Comparison of ENCODE assay signal across 12 cellular contexts in genomic region chr16:28865722-28866453, GRCh38. TPM values are rescaled to one million over a fixed set of nuclear protein-coding genes. Genes with fewer than 3 reads are reported as not detected.
A peak's percentile ranks its signal among the peaks of the same experiment; 100 is the strongest.
DNase-seq lines count a peak whose midpoint lies in the region; ATAC-seq and TF ChIP-seq lines count a peak whose summit lies in the region.
"Had no signal": no experiment of that assay in that cellular context is flagged by ENCODE, and none has a peak within 500 bp of the region (broad histone marks: within the 10 kb centered on the region; RNA-seq: fewer than 3 reads in every experiment).

No MANE protein-coding gene starts in this region.

- CTCF ChIA-PET in Calu3 (lab: Charles Lee) = interaction anchor here (0.6 to 1.0 kb wide), 2 partner anchors 25 to 79 kb away, joined by 3 read pairs; no protein-coding TSS in a partner anchor

- no peaks in the 10 kb centered on the region for H3K9me3 ChIP-seq in prostate gland
- H3K9me3 ChIP-seq: left ventricle myocardium inferior, SJCRH30 had no signal

- H3K4me3 ChIP-seq in prostate gland = no peak overlapping the region
- H3K4me3 ChIP-seq: SJCRH30 had no signal

- ATAC-seq in activated T-helper 17 cell treated with anti-CD3 and anti-CD28 coated beads, Interleukin-2, amount 50 U/mL, for 72 hours (replicated peaks) = no peak
- ATAC-seq in natural killer cell treated with Interleukin-12 subunit alpha and Interleukin-12 subunit beta and Interleukin-15 and Interleukin-18, amount 100 ng/mL, for 72 hours = no peak
- ATAC-seq in stimulated activated memory B cell treated with anti-CD40 and anti-IgM and Interleukin-4, amounts not matched to agents 10 μg/mL and 1 μg/mL and 100 μg/mL, for 72 hours = no peak
- ATAC-seq: naive thymus-derived CD4-positive, alpha-beta T cell had no signal

- no peaks in the 10 kb centered on the region for H3K4me1 ChIP-seq in prostate gland (replicated peaks)

- BruUV-seq in Calu3 (replicated peaks; lab: Mats Ljungman, UMichigan) = no TSS peak

- no peaks in the 10 kb centered on the region for H3K9me3 Mint-ChIP-seq in Calu3 (ENCODE audit: low read depth, unreplicated experiment)
- H3K9me3 Mint-ChIP-seq in activated T-helper 17 cell treated with anti-CD3 and anti-CD28 coated beads, Interleukin-2, amount 50 U/mL, for 72 hours = no peaks in the 10 kb centered on the region
- no peaks in the 10 kb centered on the region for H3K9me3 Mint-ChIP-seq in natural killer cell treated with Interleukin-12 subunit alpha and Interleukin-12 subunit beta and Interleukin-15 and Interleukin-18, amount 100 ng/mL, for 72 hours
- H3K9me3 Mint-ChIP-seq in stimulated activated memory B cell treated with anti-CD40 and anti-IgM and Interleukin-4, amounts not matched to agents 10 μg/mL and 1 μg/mL and 100 μg/mL, for 72 hours = no peaks in the 10 kb centered on the region
- H3K9me3 Mint-ChIP-seq: naive thymus-derived CD4-positive, alpha-beta T cell had no signal

- no peaks in the 10 kb centered on the region for H3K27me3 ChIP-seq in prostate gland (replicated peaks; ENCODE audit: insufficient read depth)
- H3K27me3 ChIP-seq: SJCRH30 had no signal

- H3K36me3 ChIP-seq in prostate gland = peaks cover 3 to 11% of the 10 kb centered on the region in 2 donors

- no peak overlapping the region for H3K27ac ChIP-seq in prostate gland
- H3K27ac ChIP-seq: SJCRH30 had no signal

- TF ChIP-seq POLR2A in prostate gland (IDR thresholded peaks at IDR 0.05) = no peak

- DNase-seq in Calu3 = no peak
- DNase-seq in natural killer cell treated with Interleukin-12 subunit alpha and Interleukin-12 subunit beta and Interleukin-15 and Interleukin-18, amount 100 ng/mL, for 72 hours (ENCODE audit: low spot score) = peak; percentile 58
- DNase-seq in prostate gland (ENCODE audit: low spot score) = no peak
- DNase-seq in NCI-H2029 (lab: John Stamatoyannopoulos, UW) = no peak
- DNase-seq: activated naive CD4-positive, alpha-beta T cell treated with anti-CD3 and anti-CD28 coated beads, Interleukin-2, amount 50 U/mL, for 16 hours; cerebellar nuclear complex; left ventricle myocardium inferior; naive thymus-derived CD4-positive, alpha-beta T cell; SJCRH30 had no signal

- no peak for TF ChIP-seq CTCF in Calu3 (IDR thresholded peaks at IDR 0.05; ENCODE audit: unreplicated experiment)
- no peak for TF ChIP-seq CTCF in prostate gland (IDR thresholded peaks at IDR 0.05)

- no peak overlapping the region for H3K27ac Mint-ChIP-seq in Calu3 (ENCODE audit: unreplicated experiment)
- H3K27ac Mint-ChIP-seq in activated T-helper 17 cell treated with anti-CD3 and anti-CD28 coated beads, Interleukin-2, amount 50 U/mL, for 72 hours = peak overlapping the region; percentile 54
- H3K27ac Mint-ChIP-seq in natural killer cell treated with Interleukin-12 subunit alpha and Interleukin-12 subunit beta and Interleukin-15 and Interleukin-18, amount 100 ng/mL, for 72 hours = peak overlapping the region; percentile 21 to 98
- no peak overlapping the region for H3K27ac Mint-ChIP-seq in stimulated activated memory B cell treated with anti-CD40 and anti-IgM and Interleukin-4, amounts not matched to agents 10 μg/mL and 1 μg/mL and 100 μg/mL, for 72 hours

- 58% methylated on average over 31 of the region's 32 CpGs for WGBS in prostate gland

- intact Hi-C loops in Calu3 (cut with micrococcal nuclease; ENCODE audit: unreplicated experiment) (no loop called here), prostate gland (cut with DNase I) (no loop called here)

- H3K27me3 Mint-ChIP-seq in Calu3 (ENCODE audit: unreplicated experiment) = no peaks in the 10 kb centered on the region
- no peaks in the 10 kb centered on the region for H3K27me3 Mint-ChIP-seq in activated T-helper 17 cell treated with anti-CD3 and anti-CD28 coated beads, Interleukin-2, amount 50 U/mL, for 72 hours
- no peaks in the 10 kb centered on the region for H3K27me3 Mint-ChIP-seq in natural killer cell treated with Interleukin-12 subunit alpha and Interleukin-12 subunit beta and Interleukin-15 and Interleukin-18, amount 100 ng/mL, for 72 hours
- H3K27me3 Mint-ChIP-seq in stimulated activated memory B cell treated with anti-CD40 and anti-IgM and Interleukin-4, amounts not matched to agents 10 μg/mL and 1 μg/mL and 100 μg/mL, for 72 hours = no peaks in the 10 kb centered on the region
- H3K27me3 Mint-ChIP-seq: naive thymus-derived CD4-positive, alpha-beta T cell had no signal

- peak overlapping the region; percentile 93 for H3K4me3 Mint-ChIP-seq in Calu3 (ENCODE audit: low read depth, unreplicated experiment)
- H3K4me3 Mint-ChIP-seq in activated T-helper 17 cell treated with anti-CD3 and anti-CD28 coated beads, Interleukin-2, amount 50 U/mL, for 72 hours = no peak overlapping the region
- peak overlapping the region; percentile 42 for H3K4me3 Mint-ChIP-seq in natural killer cell treated with Interleukin-12 subunit alpha and Interleukin-12 subunit beta and Interleukin-15 and Interleukin-18, amount 100 ng/mL, for 72 hours
- H3K4me3 Mint-ChIP-seq in stimulated activated memory B cell treated with anti-CD40 and anti-IgM and Interleukin-4, amounts not matched to agents 10 μg/mL and 1 μg/mL and 100 μg/mL, for 72 hours = no peak overlapping the region

- H3K36me3 Mint-ChIP-seq in Calu3 (ENCODE audit: insufficient read depth, unreplicated experiment) = peaks cover 69% of the 10 kb centered on the region
- peaks cover 55% of the 10 kb centered on the region for H3K36me3 Mint-ChIP-seq in activated T-helper 17 cell treated with anti-CD3 and anti-CD28 coated beads, Interleukin-2, amount 50 U/mL, for 72 hours (ENCODE audit: low read depth)
- peaks cover 11% of the 10 kb centered on the region for H3K36me3 Mint-ChIP-seq in natural killer cell treated with Interleukin-12 subunit alpha and Interleukin-12 subunit beta and Interleukin-15 and Interleukin-18, amount 100 ng/mL, for 72 hours
- peaks cover 32% of the 10 kb centered on the region for H3K36me3 Mint-ChIP-seq in stimulated activated memory B cell treated with anti-CD40 and anti-IgM and Interleukin-4, amounts not matched to agents 10 μg/mL and 1 μg/mL and 100 μg/mL, for 72 hours

- peaks cover 31% of the 10 kb centered on the region for H3K4me1 Mint-ChIP-seq in Calu3 (ENCODE audit: low read depth, unreplicated experiment)
- H3K4me1 Mint-ChIP-seq in activated T-helper 17 cell treated with anti-CD3 and anti-CD28 coated beads, Interleukin-2, amount 50 U/mL, for 72 hours = peaks cover 12% of the 10 kb centered on the region
- H3K4me1 Mint-ChIP-seq in natural killer cell treated with Interleukin-12 subunit alpha and Interleukin-12 subunit beta and Interleukin-15 and Interleukin-18, amount 100 ng/mL, for 72 hours (ENCODE audit: low read depth in 2 of 2) = peaks cover 21 to 26% of the 10 kb centered on the region in 2 donors
- peaks cover 31% of the 10 kb centered on the region for H3K4me1 Mint-ChIP-seq in stimulated activated memory B cell treated with anti-CD40 and anti-IgM and Interleukin-4, amounts not matched to agents 10 μg/mL and 1 μg/mL and 100 μg/mL, for 72 hours

RNA-seq across cellular contexts. Expression of gene SH2B1, which starts 2.2 kb away (rescaled TPM):
- 60.9 and 67.9 TPM in 2 replicates for total RNA-seq in Calu3 (2022)
- 10 to 100 TPM; 45.0 to 46.4 TPM for total RNA-seq in activated T-helper 17 cell treated with anti-CD3 and anti-CD28 coated beads, Interleukin-2, amount 50 U/mL, for 72 hours
- 10 to 100 TPM; 41.6 to 82.8 TPM for total RNA-seq in natural killer cell treated with Interleukin-12 subunit alpha and Interleukin-12 subunit beta and Interleukin-15 and Interleukin-18, amount 100 ng/mL, for 72 hours
- total RNA-seq in prostate gland = 10 to 100 TPM; 51.6 to 84.2 TPM

RNA-seq across cellular contexts. Expression of gene ATP2A1, which starts 12.4 kb away (rescaled TPM):
- total RNA-seq in Calu3 (2022) (3.7 and 5.7 TPM in 2 replicates), prostate gland (1 to 10 TPM; 1.5 to 3.1 TPM)
- total RNA-seq in activated T-helper 17 cell treated with anti-CD3 and anti-CD28 coated beads, Interleukin-2, amount 50 U/mL, for 72 hours = 1 to 10 TPM; 2.2 to 3.1 TPM
- total RNA-seq in natural killer cell treated with Interleukin-12 subunit alpha and Interleukin-12 subunit beta and Interleukin-15 and Interleukin-18, amount 100 ng/mL, for 72 hours = 1 to 10 TPM; 1.4 to 5.0 TPM
- total RNA-seq: Daoy had no signal

RNA-seq across cellular contexts. Expression of gene TUFM, which starts 19.7 kb away (rescaled TPM):
- total RNA-seq in Calu3 (2022) (273 and 286 TPM in 2 replicates), prostate gland (100 to 1,000 TPM; 114 to 151 TPM)
- total RNA-seq in activated T-helper 17 cell treated with anti-CD3 and anti-CD28 coated beads, Interleukin-2, amount 50 U/mL, for 72 hours = 100 to 1,000 TPM; 140 to 291 TPM
- total RNA-seq in natural killer cell treated with Interleukin-12 subunit alpha and Interleukin-12 subunit beta and Interleukin-15 and Interleukin-18, amount 100 ng/mL, for 72 hours = 100 to 1,000 TPM; 183 to 358 TPM

RNA-seq across cellular contexts. Expression of gene ATXN2L, which starts 43.1 kb away (rescaled TPM):
- 276 and 286 TPM in 2 replicates for total RNA-seq in Calu3 (2022)
- 100 to 1,000 TPM; 246 to 339 TPM for total RNA-seq in activated T-helper 17 cell treated with anti-CD3 and anti-CD28 coated beads, Interleukin-2, amount 50 U/mL, for 72 hours
- total RNA-seq in natural killer cell treated with Interleukin-12 subunit alpha and Interleukin-12 subunit beta and Interleukin-15 and Interleukin-18, amount 100 ng/mL, for 72 hours = 100 to 1,000 TPM; 263 to 336 TPM
- 100 to 1,000 TPM in 1 of 2 donors, 10 to 100 TPM in 1; 83.4 to 151 TPM for total RNA-seq in prostate gland

RNA-seq across cellular contexts. Expression of gene RABEP2, which starts 59.1 kb away (rescaled TPM):
- 30.2 and 34.3 TPM in 2 replicates for total RNA-seq in Calu3 (2022)
- total RNA-seq in activated T-helper 17 cell treated with anti-CD3 and anti-CD28 coated beads, Interleukin-2, amount 50 U/mL, for 72 hours = 10 to 100 TPM; 21.5 to 34.1 TPM
- 10 to 100 TPM; 38.4 to 42.5 TPM for total RNA-seq in natural killer cell treated with Interleukin-12 subunit alpha and Interleukin-12 subunit beta and Interleukin-15 and Interleukin-18, amount 100 ng/mL, for 72 hours
- 100 to 1,000 TPM; 128 to 139 TPM for total RNA-seq in prostate gland

Comparison
In these comparisons a context has a peak if more than half of its experiments do, and no peak if none do; other contexts are left out.
1. H3K27ac Mint-ChIP-seq: peak in activated T-helper 17 cell treated with anti-CD3 and anti-CD28 coated beads, Interleukin-2, amount 50 U/mL, for 72 hours (single experiment) and natural killer cell treated with Interleukin-12 subunit alpha and Interleukin-12 subunit beta and Interleukin-15 and Interleukin-18, amount 100 ng/mL, for 72 hours (2 of 2); none in Calu3 (single experiment) and stimulated activated memory B cell treated with anti-CD40 and anti-IgM and Interleukin-4, amounts not matched to agents 10 μg/mL and 1 μg/mL and 100 μg/mL, for 72 hours (single experiment).
2. H3K4me3 Mint-ChIP-seq: peak in Calu3 (single experiment) and natural killer cell treated with Interleukin-12 subunit alpha and Interleukin-12 subunit beta and Interleukin-15 and Interleukin-18, amount 100 ng/mL, for 72 hours (single experiment); none in activated T-helper 17 cell treated with anti-CD3 and anti-CD28 coated beads, Interleukin-2, amount 50 U/mL, for 72 hours (single experiment) and stimulated activated memory B cell treated with anti-CD40 and anti-IgM and Interleukin-4, amounts not matched to agents 10 μg/mL and 1 μg/mL and 100 μg/mL, for 72 hours (single experiment).